In genomic region chr6:119158057-119158848, GRCh38 we compare ENCODE assay signal across 13 cellular contexts.
DNase-seq lines count a peak whose midpoint lies in the region; ATAC-seq and TF ChIP-seq lines count a peak whose summit lies in the region.
"Had no signal": no experiment of that assay in that cellular context is flagged by ENCODE, and none has a peak within 500 bp of the region (broad histone marks: within the 10 kb centered on the region; RNA-seq: fewer than 3 reads in every experiment).

No MANE protein-coding gene starts in this region.

- peak; percentile 46 for DNase-seq in DMS 273 (lab: John Stamatoyannopoulos, UW; ENCODE audit: unreplicated experiment)
- no peak for DNase-seq in DMS 273 treated with DMSO at 0.1 percent for 48 hours (lab: John Stamatoyannopoulos, UW)
- peak; percentile 97 for DNase-seq in fibroblast of peridontal ligament (ENCODE audit: extremely low read depth)
- peak in 1 of 3 donors; percentile 19 for DNase-seq in mucosa of descending colon
- DNase-seq in aorta = peak in 1 of 2 donors; percentile 81
- DNase-seq in SJCRH30 = no peak
- DNase-seq: activated CD4-positive, alpha-beta memory T cell treated with anti-CD3 and anti-CD28 coated beads for 36 hours; activated gamma-delta T cell; midbrain; OCI-M1 had no signal

- H3K36me3 ChIP-seq in mucosa of descending colon (ENCODE audit: low read depth) (no peaks in the 10 kb centered on the region), aorta (ENCODE audit: control insufficient read depth in 1 of 2, insufficient read depth in 2 of 2, low read length in 1 of 2) (no peaks in the 10 kb centered on the region), SJCRH30 (no peaks in the 10 kb centered on the region)

- TF ChIP-seq CTCF in mucosa of descending colon (IDR thresholded peaks at IDR 0.05) = no peak

- no peak overlapping the region for H3K27ac ChIP-seq in aorta (ENCODE audit: low read depth in 1 of 2, low read length in 2 of 2)
- H3K27ac ChIP-seq in SJCRH30 = no peak overlapping the region
- H3K27ac ChIP-seq: 22Rv1 had no signal

- ATAC-seq in mucosa of descending colon (peak; percentile 61), aorta (ENCODE audit: low FRiP score) (peak; percentile 90), HG03565 (IDR thresholded peaks at IDR 0.05; ENCODE audit: unreplicated experiment) (no peak), GM21526 (IDR thresholded peaks at IDR 0.05; ENCODE audit: low FRiP score, unreplicated experiment) (no peak)

- 88 to 90% methylated on average over 9 of the region's 9 CpGs for WGBS in aorta, 2 donors

- H3K4me1 ChIP-seq in mucosa of descending colon (ENCODE audit: low read depth) (no peaks in the 10 kb centered on the region), aorta (ENCODE audit: control insufficient read depth in 1 of 2, insufficient read depth in 2 of 2, low read length in 2 of 2) (no peaks in the 10 kb centered on the region), SJCRH30 (peaks cover 13% of the 10 kb centered on the region)

- intact Hi-C loops in mucosa of descending colon (cut with DNase I, micrococcal nuclease) = no loop called here
- intact Hi-C loops in aorta (cut with DNase I) = no loop called here

- no peaks in the 10 kb centered on the region for H3K27me3 ChIP-seq in aorta (ENCODE audit: control insufficient read depth in 1 of 2, insufficient read depth in 2 of 2, low read length in 1 of 2)
- H3K27me3 ChIP-seq in SJCRH30 = no peaks in the 10 kb centered on the region

- no peaks in the 10 kb centered on the region for H3K9me3 ChIP-seq in mucosa of descending colon
- no peaks in the 10 kb centered on the region for H3K9me3 ChIP-seq in aorta (ENCODE audit: control insufficient read depth, low read length)
- H3K9me3 ChIP-seq in SJCRH30 (replicated peaks) = no peaks in the 10 kb centered on the region

- H3K4me3 ChIP-seq in mucosa of descending colon = no peak overlapping the region
- H3K4me3 ChIP-seq in aorta (ENCODE audit: low read length in 2 of 2) = no peak overlapping the region
- no peak overlapping the region for H3K4me3 ChIP-seq in SJCRH30

Comparison
In these comparisons a context has a peak if more than half of its experiments do, and no peak if none do; other contexts are left out.
1. DNase-seq: peak in DMS 273 (single experiment) and fibroblast of peridontal ligament (single experiment); none in DMS 273 treated with DMSO at 0.1 percent for 48 hours (single experiment) and SJCRH30 (0 of 2).
2. ATAC-seq: peak in mucosa of descending colon (single experiment) and aorta (single experiment); none in HG03565 (single experiment) and GM21526 (single experiment).